10 cellular contexts compared by ENCODE assay signal in genomic region chr12:125149160-125150108, GRCh38. TPM values are rescaled to one million over a fixed set of nuclear protein-coding genes. Genes with fewer than 3 reads are reported as not detected.
A peak's percentile ranks its signal among the peaks of the same experiment; 100 is the strongest.
DNase-seq lines count a peak whose midpoint lies in the region; ATAC-seq and TF ChIP-seq lines count a peak whose summit lies in the region.
"Had no signal": no experiment of that assay in that cellular context is flagged by ENCODE, and none has a peak within 500 bp of the region (broad histone marks: within the 10 kb centered on the region; RNA-seq: fewer than 3 reads in every experiment).

No MANE protein-coding gene starts in this region.

- H3K9me3 ChIP-seq in colonic mucosa (no peaks in the 10 kb centered on the region), neural progenitor cell (ENCODE audit: low read depth) (no peaks in the 10 kb centered on the region)
- H3K9me3 ChIP-seq: SJSA1 had no signal

- H3K4me3 ChIP-seq in colonic mucosa (no peak overlapping the region), neural progenitor cell (no peak overlapping the region)
- H3K4me3 ChIP-seq: SJSA1 had no signal

- no peaks in the 10 kb centered on the region for H4K20me1 ChIP-seq in neural progenitor cell (ENCODE audit: low read depth)

- DNase-seq in DMS79 treated with DMSO at 0.1 percent for 48 hours (lab: John Stamatoyannopoulos, UW) (peak; percentile 86), GM19238 (ENCODE audit: insufficient read length, low spot score) (peak; percentile 77), NCI-H446 treated with DMSO at 0.1 percent for 48 hours (lab: John Stamatoyannopoulos, UW) (peak; percentile 44), colonic mucosa (no peak), posterior vena cava (ENCODE audit: low spot score) (no peak), neural progenitor cell (ENCODE audit: low spot score) (no peak)
- DNase-seq in stimulated activated CD4-positive, alpha-beta T cell treated with anti-CD3 and anti-CD28 coated beads, Interleukin-4, amount 100 ng/mL, for 4 hours: no peak
- DNase-seq: activated gamma-delta T cell had no signal

- H3K36me3 ChIP-seq in colonic mucosa (no peaks in the 10 kb centered on the region), neural progenitor cell (no peaks in the 10 kb centered on the region)
- H3K36me3 ChIP-seq: SJSA1 had no signal

- no peaks in the 10 kb centered on the region for H3K27me3 ChIP-seq in colonic mucosa
- no peaks in the 10 kb centered on the region for H3K27me3 ChIP-seq in neural progenitor cell
- H3K27me3 ChIP-seq: SJSA1 had no signal

- H3K4me1 ChIP-seq in colonic mucosa (no peaks in the 10 kb centered on the region), neural progenitor cell (no peaks in the 10 kb centered on the region)
- H3K4me1 ChIP-seq: SJSA1 had no signal

- intact Hi-C loops in colonic mucosa (cut with DNase I) (no loop called here), posterior vena cava (cut with DNase I) (no loop called here)

- H3F3A ChIP-seq in neural progenitor cell (ENCODE audit: low read depth): no peaks in the 10 kb centered on the region

- no peak overlapping the region for H3K27ac ChIP-seq in colonic mucosa
- no peak overlapping the region for H3K27ac ChIP-seq in neural progenitor cell
- H3K27ac ChIP-seq: SJSA1 had no signal

- H3K79me2 ChIP-seq in neural progenitor cell (ENCODE audit: low read depth): no peaks in the 10 kb centered on the region

- peaks cover 6% of the 10 kb centered on the region for H3K4me1 Mint-ChIP-seq in neural progenitor cell

- no peak overlapping the region for H3K27ac Mint-ChIP-seq in neural progenitor cell

- H3K9me3 Mint-ChIP-seq in neural progenitor cell: peaks cover 3% of the 10 kb centered on the region

- TF ChIP-seq CTCF in colonic mucosa (IDR thresholded peaks at IDR 0.05): no peak
- no peak for TF ChIP-seq CTCF in neural progenitor cell (IDR thresholded peaks at IDR 0.05)

- ATAC-seq in HG02938 (IDR thresholded peaks at IDR 0.05; ENCODE audit: unreplicated experiment): peak; percentile 95

- H3K27me3 Mint-ChIP-seq in neural progenitor cell (ENCODE audit: insufficient read depth, low read depth): peaks cover 11% of the 10 kb centered on the region

- H3K4me2 ChIP-seq in neural progenitor cell: no peak overlapping the region

- H3K4me3 Mint-ChIP-seq in neural progenitor cell: no peak overlapping the region

- no peak overlapping the region for H3K9ac ChIP-seq in colonic mucosa (ENCODE audit: low read depth in 2 of 2, low read length in 2 of 2)
- no peak overlapping the region for H3K9ac ChIP-seq in neural progenitor cell

- no peaks in the 10 kb centered on the region for H3K36me3 Mint-ChIP-seq in neural progenitor cell

- H2AFZ ChIP-seq in neural progenitor cell (replicated peaks): no peak overlapping the region

RNA-seq across cellular contexts. Expression of gene TMEM132B, which starts 36.8 kb away (rescaled TPM):
- 1 to 10 TPM in 1 of 2 donors, under 1 TPM in 1; 0.57 to 1.2 TPM for total RNA-seq in colonic mucosa
- total RNA-seq in posterior vena cava: under 1 TPM; 0.48 to 0.83 TPM
- 12.8 and 13.2 TPM in 2 replicates for total RNA-seq in neural progenitor cell (ENCODE audit: low replicate concordance)

Comparison
In these comparisons a context has a peak if more than half of its experiments do, and no peak if none do; other contexts are left out.
1. DNase-seq: peak in DMS79 treated with DMSO at 0.1 percent for 48 hours (single experiment), GM19238 (single experiment) and NCI-H446 treated with DMSO at 0.1 percent for 48 hours (single experiment); none in stimulated activated CD4-positive, alpha-beta T cell treated with anti-CD3 and anti-CD28 coated beads, Interleukin-4, amount 100 ng/mL, for 4 hours (0 of 2), colonic mucosa (single experiment), posterior vena cava (single experiment) and neural progenitor cell (single experiment).